32 cellular contexts compared by ENCODE assay signal in the genomic region with DNA sequence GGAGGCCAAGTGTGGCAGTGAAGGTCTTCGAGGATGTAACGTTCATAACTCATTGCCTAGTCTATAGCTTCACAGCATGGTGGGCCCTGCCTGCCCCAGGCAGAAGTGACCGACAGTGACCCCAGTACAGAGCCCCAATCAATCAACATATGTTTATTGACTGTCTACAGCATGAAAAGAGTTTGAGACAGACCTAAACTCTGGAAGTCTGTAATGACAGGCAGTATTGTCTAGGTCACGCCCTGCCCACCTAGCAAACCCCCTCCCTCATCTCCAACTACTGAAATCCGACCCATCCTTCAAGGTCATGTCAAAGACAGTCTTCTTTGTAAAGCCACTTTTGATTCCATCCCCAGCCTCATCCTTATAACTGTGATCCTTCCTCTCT. TPM values are rescaled to one million over a fixed set of nuclear protein-coding genes. Genes with fewer than 3 reads are reported as not detected.
"Had no signal": no experiment of that assay in that cellular context is flagged by ENCODE, and none has a peak within 500 bp of the region (broad histone marks: within the 10 kb centered on the region; RNA-seq: fewer than 3 reads in every experiment).

No MANE protein-coding gene starts in this region.

- H3K4me3 ChIP-seq: MG63, PC-9, SJCRH30, SK-N-MC had no signal

- H3K9me3 ChIP-seq: SJCRH30 had no signal

- DNase-seq: Kasumi-1, KBM-7, MG63, NCI-H1048, NCI-H1417, NCI-H1436, NCI-H146, NCI-H1694, NCI-H187, NCI-H1930, NCI-H2081 treated with DMSO at 0.1 percent for 48 hours, NCI-H2107, NCI-H2171, NCI-H226, NCI-H446 treated with DMSO at 0.1 percent for 48 hours, NCI-H510A, NCI-H524, NCI-H526, PC-9, SHP77, SIG-M5, SJCRH30 had no signal

- ATAC-seq: Panc1, Right ventricle myocardium inferior, SK-N-SH treated with all-trans-retinoic acid at 6 μM for 48 hours had no signal

- H3K4me1 ChIP-seq: SJCRH30 had no signal

- H3K9ac ChIP-seq: KMS-11 had no signal

- H3K27ac ChIP-seq: KMS-11, PC-9, RWPE1, SJCRH30, SK-N-MC had no signal

- H3K27me3 ChIP-seq: MG63, SJCRH30 had no signal

- H3K4me2 ChIP-seq: KMS-11, PC-9 had no signal

- H3K36me3 ChIP-seq: MG63, SJCRH30 had no signal

- H2AFZ ChIP-seq: PC-9 had no signal

RNA-seq across cellular contexts. Expression of gene LYZL1, which starts 43.9 kb away (rescaled TPM):
- total RNA-seq: M059J, OCI-LY7, PC-9, Right ventricle myocardium inferior, RPMI7951, SJCRH30, SK-MEL-5 had no signal
